ENCODE assay signal across 14 cellular contexts in the genomic region with DNA sequence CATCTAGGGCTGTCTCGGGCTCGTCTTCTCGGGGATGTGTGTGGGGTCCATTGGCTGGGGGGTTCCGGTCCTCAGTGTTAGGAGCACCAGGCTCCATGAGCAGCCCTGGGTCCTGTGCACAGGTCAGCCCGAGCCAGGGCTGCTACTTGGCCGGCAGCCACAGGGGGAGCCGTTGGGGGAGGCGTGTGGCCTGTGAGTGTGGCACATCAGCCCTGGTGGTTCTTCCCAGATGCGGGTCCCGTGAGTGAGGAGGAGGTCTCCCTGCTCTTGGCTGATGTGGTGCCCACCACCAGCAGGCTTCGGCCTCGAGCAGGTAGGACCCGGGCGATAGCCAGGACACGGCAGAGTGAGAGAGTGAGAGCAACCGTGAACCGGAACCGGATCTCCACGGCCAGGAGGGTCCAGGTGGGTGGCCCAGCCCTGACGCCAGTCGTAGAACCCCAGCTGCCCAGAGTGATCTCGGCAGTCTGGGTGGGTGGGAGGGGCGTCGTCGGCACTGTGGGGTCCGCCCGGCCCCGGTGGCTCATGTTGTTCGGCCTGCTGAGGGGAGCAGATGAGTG. TPM values are rescaled to one million over a fixed set of nuclear protein-coding genes. Genes with fewer than 3 reads are reported as not detected.
DNase-seq lines count a peak whose midpoint lies in the region; ATAC-seq and TF ChIP-seq lines count a peak whose summit lies in the region.
"Had no signal": no experiment of that assay in that cellular context is flagged by ENCODE, and none has a peak within 500 bp of the region (broad histone marks: within the 10 kb centered on the region; RNA-seq: fewer than 3 reads in every experiment).

No MANE protein-coding gene starts in this region.

- no peak overlapping the region for H3K27ac ChIP-seq in coronary artery

- DNase-seq in BE2C: no peak
- no peak for DNase-seq in GM12864 (ENCODE audit: low read depth)
- DNase-seq in iPS-NIHi11 (ENCODE audit: low spot score): peak; percentile 87
- no peak for DNase-seq in C1 segment of cervical spinal cord (lab: John Stamatoyannopoulos, UW)
- no peak for DNase-seq in coronary artery (ENCODE audit: low spot score)
- DNase-seq: NCI-H1105, NCI-H446, T-helper 9 cell had no signal

- 0 out of 2 replicates have a peak, but pooled peaks have one; percentile 5 for TF ChIP-seq CTCF in BE2C (IDR thresholded peaks at IDR 0.05; ENCODE audit: low read depth, low read length)
- TF ChIP-seq CTCF in GM12864 (IDR thresholded peaks at IDR 0.05; ENCODE audit: low read depth, low read length, missing control alignments): peak; percentile 46
- TF ChIP-seq CTCF in coronary artery (IDR thresholded peaks at IDR 0.05): no peak

- H3K9me3 ChIP-seq in BE2C: no peaks in the 10 kb centered on the region
- H3K9me3 ChIP-seq: HAP-1 had no signal

- no peaks in the 10 kb centered on the region for H3K27me3 ChIP-seq in BE2C

- H3K4me3 ChIP-seq in BE2C (ENCODE audit: low read depth, low read length) (no peak overlapping the region), GM12864 (ENCODE audit: low read depth, low read length) (no peak overlapping the region), coronary artery (no peak overlapping the region)
- H3K4me3 ChIP-seq: HAP-1 had no signal

- H3K36me3 ChIP-seq in BE2C: peaks cover 16% of the 10 kb centered on the region

- H3K4me1 ChIP-seq in BE2C: no peaks in the 10 kb centered on the region
- H3K4me1 ChIP-seq: HAP-1 had no signal

- ATAC-seq in SK-N-SH treated with all-trans-retinoic acid at 6 μM for 48 hours (peak; percentile 41; the same call in 2 of the 3 replicates), GM18867 (IDR thresholded peaks at IDR 0.05; ENCODE audit: unreplicated experiment) (no peak), GM18858 (IDR thresholded peaks at IDR 0.05; ENCODE audit: unreplicated experiment) (no peak)

TF ChIP-seq in SK-N-SH treated with all-trans-retinoic acid at 6 μM for 48 hours, 23 proteins besides CTCF, POLR2A, EP300 and RAD21:
- TF ChIP-seq RARB (CRISPR knock-in tag; IDR thresholded peaks at IDR 0.05) (no peak), OSR1 (CRISPR knock-in tag; IDR thresholded peaks at IDR 0.05) (no peak), ZNF565 (CRISPR knock-in tag; conservative IDR thresholded peaks at IDR 0.05; ENCODE audit: low read depth) (no peak), SNAI2 (CRISPR knock-in tag; IDR thresholded peaks at IDR 0.05) (no peak), PPARA (CRISPR knock-in tag; IDR thresholded peaks at IDR 0.05; ENCODE audit: borderline replicate concordance) (no peak), ISL1 (CRISPR knock-in tag; IDR thresholded peaks at IDR 0.05) (no peak)
- TF ChIP-seq, protein P1, sequence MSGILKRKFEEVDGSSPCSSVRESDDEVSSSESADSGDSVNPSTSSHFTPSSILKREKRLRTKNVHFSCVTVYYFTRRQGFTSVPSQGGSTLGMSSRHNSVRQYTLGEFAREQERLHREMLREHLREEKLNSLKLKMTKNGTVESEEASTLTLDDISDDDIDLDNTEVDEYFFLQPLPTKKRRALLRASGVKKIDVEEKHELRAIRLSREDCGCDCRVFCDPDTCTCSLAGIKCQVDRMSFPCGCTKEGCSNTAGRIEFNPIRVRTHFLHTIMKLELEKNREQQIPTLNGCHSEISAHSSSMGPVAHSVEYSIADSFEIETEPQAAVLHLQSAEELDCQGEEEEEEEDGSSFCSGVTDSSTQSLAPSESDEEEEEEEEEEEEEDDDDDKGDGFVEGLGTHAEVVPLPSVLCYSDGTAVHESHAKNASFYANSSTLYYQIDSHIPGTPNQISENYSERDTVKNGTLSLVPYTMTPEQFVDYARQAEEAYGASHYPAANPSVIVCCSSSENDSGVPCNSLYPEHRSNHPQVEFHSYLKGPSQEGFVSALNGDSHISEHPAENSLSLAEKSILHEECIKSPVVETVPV (CRISPR knock-in tag; IDR thresholded peaks at IDR 0.05): no peak
- TF ChIP-seq, protein P2, sequence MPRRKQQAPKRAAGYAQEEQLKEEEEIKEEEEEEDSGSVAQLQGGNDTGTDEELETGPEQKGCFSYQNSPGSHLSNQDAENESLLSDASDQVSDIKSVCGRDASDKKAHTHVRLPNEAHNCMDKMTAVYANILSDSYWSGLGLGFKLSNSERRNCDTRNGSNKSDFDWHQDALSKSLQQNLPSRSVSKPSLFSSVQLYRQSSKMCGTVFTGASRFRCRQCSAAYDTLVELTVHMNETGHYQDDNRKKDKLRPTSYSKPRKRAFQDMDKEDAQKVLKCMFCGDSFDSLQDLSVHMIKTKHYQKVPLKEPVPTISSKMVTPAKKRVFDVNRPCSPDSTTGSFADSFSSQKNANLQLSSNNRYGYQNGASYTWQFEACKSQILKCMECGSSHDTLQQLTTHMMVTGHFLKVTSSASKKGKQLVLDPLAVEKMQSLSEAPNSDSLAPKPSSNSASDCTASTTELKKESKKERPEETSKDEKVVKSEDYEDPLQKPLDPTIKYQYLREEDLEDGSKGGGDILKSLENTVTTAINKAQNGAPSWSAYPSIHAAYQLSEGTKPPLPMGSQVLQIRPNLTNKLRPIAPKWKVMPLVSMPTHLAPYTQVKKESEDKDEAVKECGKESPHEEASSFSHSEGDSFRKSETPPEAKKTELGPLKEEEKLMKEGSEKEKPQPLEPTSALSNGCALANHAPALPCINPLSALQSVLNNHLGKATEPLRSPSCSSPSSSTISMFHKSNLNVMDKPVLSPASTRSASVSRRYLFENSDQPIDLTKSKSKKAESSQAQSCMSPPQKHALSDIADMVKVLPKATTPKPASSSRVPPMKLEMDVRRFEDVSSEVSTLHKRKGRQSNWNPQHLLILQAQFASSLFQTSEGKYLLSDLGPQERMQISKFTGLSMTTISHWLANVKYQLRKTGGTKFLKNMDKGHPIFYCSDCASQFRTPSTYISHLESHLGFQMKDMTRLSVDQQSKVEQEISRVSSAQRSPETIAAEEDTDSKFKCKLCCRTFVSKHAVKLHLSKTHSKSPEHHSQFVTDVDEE (CRISPR knock-in tag; IDR thresholded peaks at IDR 0.05): no peak

RNA-seq across cellular contexts. Expression of a gene that starts 18.5 kb away (rescaled TPM):
- 14.4 TPM for polyA plus RNA-seq in BE2C (2012; ENCODE audit: insufficient read depth, insufficient read length, low read depth)

RNA-seq across cellular contexts. Expression of a gene that starts 21.0 kb away (rescaled TPM):
- polyA plus RNA-seq in BE2C (2012; ENCODE audit: insufficient read depth, insufficient read length, low read depth): 36.2 TPM

RNA-seq across cellular contexts. Expression of a gene that starts 27.5 kb away (rescaled TPM):
- polyA plus RNA-seq in BE2C (2012; ENCODE audit: insufficient read depth, insufficient read length, low read depth): 0.37 TPM
- polyA plus RNA-seq: CD4-positive, alpha-beta memory T cell had no signal

RNA-seq across cellular contexts. Expression of a gene that starts 29.7 kb away (rescaled TPM):
- polyA plus RNA-seq in BE2C (2012; ENCODE audit: insufficient read depth, insufficient read length, low read depth): not detected
- polyA plus RNA-seq: adipose tissue; CD4-positive, alpha-beta memory T cell had no signal

RNA-seq across cellular contexts. Expression of a gene that starts 36.5 kb away (rescaled TPM):
- polyA plus RNA-seq in BE2C (2012; ENCODE audit: insufficient read depth, insufficient read length, low read depth): 3.7 TPM
